In genomic region chr4:73069338-73070071, GRCh38 we compare ENCODE assay signal across 8 cellular contexts. TPM values are rescaled to one million over a fixed set of nuclear protein-coding genes. Genes with fewer than 3 reads are reported as not detected.
DNase-seq lines count a peak whose midpoint lies in the region; ATAC-seq and TF ChIP-seq lines count a peak whose summit lies in the region.

Gene COX18, minus strand, starts transcription at chr4:73069716. Its CDS starts 67 bp downstream, at chr4:73069649.

- dilution Hi-C loops in mammary epithelial cell (cut with HindIII; ENCODE audit: low sequenced_read_pairs): no loop called here

- ATAC-seq in GM18873 (IDR thresholded peaks at IDR 0.05; ENCODE audit: low FRiP score, unreplicated experiment): peak; percentile 86
- ATAC-seq in HG03139 (IDR thresholded peaks at IDR 0.05; ENCODE audit: unreplicated experiment): peak; percentile 81

- peak within 1 kb of the TSS; percentile 77 for H3K4me3 ChIP-seq in AG04450 (ENCODE audit: low read depth, low read length)
- peak within 1 kb of the TSS; percentile 94 for H3K4me3 ChIP-seq in WERI-Rb-1 (ENCODE audit: low read depth, low read length)
- peak within 1 kb of the TSS; percentile 68 to 88 (median 76) for H3K4me3 ChIP-seq in mammary epithelial cell (replicated peaks in 1 of 3; ENCODE audit: insufficient read depth in 1 of 3, low read depth in 2 of 3, low read length in 3 of 3)
- peak within 1 kb of the TSS; percentile 83 for H3K4me3 ChIP-seq in iPS-18c (ENCODE audit: insufficient read depth, low read depth, low read length)
- H3K4me3 ChIP-seq in skeletal muscle tissue (ENCODE audit: low read length in 3 of 3): peak within 1 kb of the TSS; percentile 94 to 98 (median 94)

- H4K20me1 ChIP-seq in mammary epithelial cell (ENCODE audit: insufficient read depth, low read length): no peaks in the 10 kb centered on the region

- intact Hi-C loops in mammary epithelial cell (cut with micrococcal nuclease): loop anchor here (1.0 to 2.0 kb wide), 2 partner anchors 188 to 239 kb away; no protein-coding TSS in a partner anchor

- peak within 1 kb of the TSS; percentile 95 for H3K4me2 ChIP-seq in mammary epithelial cell (ENCODE audit: insufficient read depth, low read depth, low read length)

- TF ChIP-seq CTCF in AG04450 (IDR thresholded peaks at IDR 0.05; ENCODE audit: low read depth, low read length) (no peak), WERI-Rb-1 (IDR thresholded peaks at IDR 0.05; ENCODE audit: low read depth, low read length) (no peak), mammary epithelial cell (conservative IDR thresholded peaks at IDR 0.05 in 1 of 2, IDR thresholded peaks at IDR 0.05 in 1 of 2; ENCODE audit: extremely low read depth in 1 of 2, insufficient read depth in 1 of 2, low read depth in 1 of 2, low read length in 2 of 2) (peak in 1 of 2 donors; percentile 17)

- POLR2A ChIA-PET in AG04450 (lab: Yijun Ruan, JAX): interaction anchor here (0.8 kb wide), 1 partner anchor 189 kb away, joined by 3 read pairs; the partner anchor contains the start of gene ANKRD17

- WGBS in mammary epithelial cell (ENCODE audit: low coverage, missing lambda C conversion rate): 3% methylated on average over 32 of the region's 62 CpGs

- H3K27ac ChIP-seq in AG04450 (ENCODE audit: low read depth, low read length): peak within 1 kb of the TSS; percentile 90
- H3K27ac ChIP-seq in WERI-Rb-1: peak within 1 kb of the TSS; percentile 89
- H3K27ac ChIP-seq in mammary epithelial cell (ENCODE audit: insufficient read depth, low read depth, low read length): peak within 1 kb of the TSS; percentile 90
- H3K27ac ChIP-seq in skeletal muscle tissue (ENCODE audit: low read depth, low read length): peak within 1 kb of the TSS; percentile 95

- H2AFZ ChIP-seq in mammary epithelial cell (ENCODE audit: low read depth, low read length): peak within 1 kb of the TSS; percentile 83

- DNase-seq in AG04450 (ENCODE audit: low read depth, low spot score) (peak; percentile 98), NCI-H2227 (lab: John Stamatoyannopoulos, UW; ENCODE audit: unreplicated experiment) (peak; percentile 97), WERI-Rb-1 (peak; percentile 98), mammary epithelial cell (peak; percentile 97)

- H3K79me2 ChIP-seq in mammary epithelial cell (ENCODE audit: insufficient read depth, low read length): peaks cover 32% of the 10 kb centered on the region

- H3K36me3 ChIP-seq in WERI-Rb-1 (peaks cover 8% of the 10 kb centered on the region), mammary epithelial cell (ENCODE audit: insufficient read depth, low read length) (peaks cover 6% of the 10 kb centered on the region), skeletal muscle tissue (ENCODE audit: control insufficient read depth in 3 of 3, insufficient read depth in 3 of 3, low read length in 3 of 3) (peaks cover 0 to 2% (median 0%) of the 10 kb centered on the region in 3 donors)

- H3K9ac ChIP-seq in mammary epithelial cell (ENCODE audit: insufficient read depth, low read length) (peak within 1 kb of the TSS; percentile 93), skeletal muscle tissue (ENCODE audit: low read depth in 1 of 3, low read length in 3 of 3) (peak within 1 kb of the TSS; percentile 93 to 98 (median 96))

- no peaks in the 10 kb centered on the region for H3K27me3 ChIP-seq in AG04450 (ENCODE audit: control insufficient read depth, insufficient read depth, low read length)
- no peaks in the 10 kb centered on the region for H3K27me3 ChIP-seq in WERI-Rb-1 (ENCODE audit: insufficient read depth, low read depth, severe bottlenecking)
- no peaks in the 10 kb centered on the region for H3K27me3 ChIP-seq in mammary epithelial cell (ENCODE audit: insufficient read depth, low read length)
- no peaks in the 10 kb centered on the region for H3K27me3 ChIP-seq in skeletal muscle tissue (ENCODE audit: control insufficient read depth in 3 of 3, insufficient read depth in 3 of 3, low read length in 3 of 3)

- BruUV-seq in mammary epithelial cell (replicated peaks; lab: Mats Ljungman, UMichigan): TSS peak; percentile 24

- CTCF ChIA-PET in AG04450 (lab: Charles Lee) (no interaction called here), mammary epithelial cell (lab: Charles Lee; ENCODE audit: low non-redundant PET) (no interaction called here)

- no peaks in the 10 kb centered on the region; the same call in 1 of the 2 replicates for H3K9me3 ChIP-seq in AG04450 (ENCODE audit: control insufficient read depth, insufficient read depth, low read length)
- no peaks in the 10 kb centered on the region for H3K9me3 ChIP-seq in WERI-Rb-1 (ENCODE audit: severe bottlenecking)
- no peaks in the 10 kb centered on the region for H3K9me3 ChIP-seq in mammary epithelial cell (replicated peaks; ENCODE audit: insufficient read depth, low read length)
- no peaks in the 10 kb centered on the region for H3K9me3 ChIP-seq in iPS-18c (ENCODE audit: control insufficient read depth, insufficient read depth, low read length)
- no peaks in the 10 kb centered on the region for H3K9me3 ChIP-seq in skeletal muscle tissue (ENCODE audit: control insufficient read depth in 3 of 3, low read length in 3 of 3)

- in situ Hi-C loops in mammary epithelial cell (cut with MboI; ENCODE audit: low sequenced_read_pairs in 2 of 2): no loop called here

- H3K4me1 ChIP-seq in mammary epithelial cell (ENCODE audit: insufficient read depth, low read length) (peaks cover 6% of the 10 kb centered on the region), skeletal muscle tissue (ENCODE audit: control insufficient read depth in 3 of 3, insufficient read depth in 3 of 3, low read length in 3 of 3) (peaks cover 4 to 9% (median 6%) of the 10 kb centered on the region in 3 donors)

RNA-seq across cellular contexts. Expression of gene COX18, which starts in this region (rescaled TPM):
- polyA plus RNA-seq in AG04450 (2011; rRNA removed) (16.4 and 16.7 TPM in 2 replicates), mammary epithelial cell (12.5 TPM)
- polyA minus RNA-seq in AG04450 (2011; rRNA and poly(A)+ RNA removed): 13.9 and 15.9 TPM in 2 replicates
- total RNA-seq in mammary epithelial cell (10 to 100 TPM; 13.5 to 30.5 TPM), skeletal muscle tissue (8.4 TPM)
- polyA minus RNA-seq in mammary epithelial cell: 25.0 TPM

Comparison
In these comparisons a context has a peak if more than half of its experiments do, and no peak if none do; other contexts are left out.
1. Peak in every context shown above with its lines: DNase-seq, ATAC-seq, H3K4me3 ChIP-seq and H3K27ac ChIP-seq.